Comparison of ENCODE assay signal across 20 cellular contexts in genomic region chr4:63869370-63869769, GRCh38.
DNase-seq lines count a peak whose midpoint lies in the region; ATAC-seq, FAIRE-seq and TF ChIP-seq lines count a peak whose summit lies in the region.
"Had no signal": no experiment of that assay in that cellular context is flagged by ENCODE, and none has a peak within 500 bp of the region (broad histone marks: within the 10 kb centered on the region; RNA-seq: fewer than 3 reads in every experiment).

No MANE protein-coding gene starts in this region.

- no peak overlapping the region for H3K4me2 ChIP-seq in A549
- no peak overlapping the region for H3K4me2 ChIP-seq in GM23338
- H3K4me2 ChIP-seq: BLaER1 had no signal

- no peak for FAIRE-seq in A549 (lab: Jason Lieb, UNC)
- FAIRE-seq: GM12891, GM18507 had no signal

- H3K79me2 ChIP-seq in GM23338 (replicated peaks; ENCODE audit: insufficient read depth): no peaks in the 10 kb centered on the region

- DNase-seq in A549 (ENCODE audit: low read depth in 1 of 2, low spot score in 1 of 2) (no peak), GM23338 (ENCODE audit: low spot score) (no peak), EL (no peak)
- no peak for DNase-seq in stimulated activated CD4-positive, alpha-beta T cell treated with anti-CD3 and anti-CD28 coated beads, Interleukin-12 subunit alpha, Interleukin-12 subunit beta, amount 100 ng/mL, for 4 hours
- DNase-seq: Caco-2; CD4-positive, CD25-positive, alpha-beta regulatory T cell; CD8-positive, alpha-beta T cell; DMS153; DND-41; GDM1; GOT3; H7; HCEC 1CT had no signal

- ATAC-seq in A549: no peak
- ATAC-seq in GM23338: no peak
- ATAC-seq in HG03442 (IDR thresholded peaks at IDR 0.05; ENCODE audit: unreplicated experiment): no peak
- ATAC-seq: CD8-positive, alpha-beta T cell had no signal

- H3K9me3 ChIP-seq in A549: no peaks in the 10 kb centered on the region
- H3K9me3 ChIP-seq: BLaER1, Caco-2 had no signal

- no peak for TF ChIP-seq RAD21 in A549 (conservative IDR thresholded peaks at IDR 0.05 in 1 of 2, IDR thresholded peaks at IDR 0.05 in 1 of 2)
- no peak for TF ChIP-seq RAD21 in Ishikawa (IDR thresholded peaks at IDR 0.05; ENCODE audit: low read depth)

- CTCF ChIA-PET in A549 (lab: Yijun Ruan, JAX): no interaction called here

- no peak for TF ChIP-seq EP300 in A549 (IDR thresholded peaks at IDR 0.05)
- no peak for TF ChIP-seq EP300 in Ishikawa (IDR thresholded peaks at IDR 0.05; ENCODE audit: borderline replicate concordance)

- 65% methylated on average over 2 of the region's 2 CpGs for WGBS in A549 (ENCODE audit: missing lambda C conversion rate)

- POLR2A ChIA-PET in A549 (lab: Yijun Ruan, JAX): no interaction called here

- H3K9me3 Mint-ChIP-seq in GM23338: no peaks in the 10 kb centered on the region

- no peak overlapping the region for H3K27ac Mint-ChIP-seq in GM23338
- H3K27ac Mint-ChIP-seq: B cell; CD4-positive, CD25-positive, alpha-beta regulatory T cell; CD8-positive, alpha-beta T cell had no signal

- H3K4me3 ChIP-seq in A549 (no peak overlapping the region), GM23338 (no peak overlapping the region)
- H3K4me3 ChIP-seq: BLaER1 had no signal

- H3K27me3 Mint-ChIP-seq in GM23338 (ENCODE audit: insufficient read depth, low read depth, poor library complexity): no peaks in the 10 kb centered on the region
- H3K27me3 Mint-ChIP-seq: B cell; CD4-positive, CD25-positive, alpha-beta regulatory T cell had no signal

- no peak overlapping the region for H2AFZ ChIP-seq in GM23338

- TF ChIP-seq CTCF in A549 (IDR thresholded peaks at IDR 0.05): no peak
- TF ChIP-seq CTCF in GM23338 (conservative IDR thresholded peaks at IDR 0.05; ENCODE audit: low read depth in 2 of 2): no peak

- no peaks in the 10 kb centered on the region for H3K9me2 ChIP-seq in GM23338 (ENCODE audit: insufficient read depth)

- no peaks in the 10 kb centered on the region for H3F3A ChIP-seq in GM23338 (replicated peaks; ENCODE audit: low read depth)

- no peak for TF ChIP-seq POLR2A in A549 (IDR thresholded peaks at IDR 0.05; ENCODE audit: low read length)

- H3K36me3 ChIP-seq in GM23338 (ENCODE audit: insufficient read depth): no peaks in the 10 kb centered on the region
- H3K36me3 ChIP-seq: BLaER1 had no signal

- H3K36me3 Mint-ChIP-seq in GM23338 (ENCODE audit: low read depth): no peaks in the 10 kb centered on the region
- H3K36me3 Mint-ChIP-seq: CD4-positive, CD25-positive, alpha-beta regulatory T cell; CD8-positive, alpha-beta T cell had no signal

- H3K27ac ChIP-seq in A549 (no peak overlapping the region), GM23338 (ENCODE audit: low read depth) (no peak overlapping the region)
- H3K27ac ChIP-seq: BLaER1, C4-2B had no signal

- no peaks in the 10 kb centered on the region for H4K20me1 ChIP-seq in GM23338 (replicated peaks; ENCODE audit: insufficient read depth)
- H4K20me1 ChIP-seq: BLaER1 had no signal

- H3K27me3 ChIP-seq in GM23338 (ENCODE audit: insufficient read depth): no peaks in the 10 kb centered on the region
- H3K27me3 ChIP-seq: BLaER1 had no signal

- peaks cover 7% of the 10 kb centered on the region for H3K4me1 Mint-ChIP-seq in GM23338
- H3K4me1 Mint-ChIP-seq: B cell; CD4-positive, CD25-positive, alpha-beta regulatory T cell had no signal

- H3K4me3 Mint-ChIP-seq in GM23338: no peak overlapping the region
- H3K4me3 Mint-ChIP-seq: B cell; CD4-positive, CD25-positive, alpha-beta regulatory T cell; CD8-positive, alpha-beta T cell had no signal

- H3K4me1 ChIP-seq in A549 (no peaks in the 10 kb centered on the region), GM23338 (ENCODE audit: insufficient read depth) (peaks cover 4% of the 10 kb centered on the region; the same call in 1 of the 2 replicates)
- H3K4me1 ChIP-seq: BLaER1, Caco-2 had no signal

TF ChIP-seq in A549, 52 proteins besides CTCF, POLR2A, EP300 and RAD21:
- TF ChIP-seq REST (IDR thresholded peaks at IDR 0.05) (peak; percentile 68; the same call in 1 of the 2 replicates), CBX2 (IDR thresholded peaks at IDR 0.05; ENCODE audit: borderline replicate concordance, low read depth) (no peak)

TF ChIP-seq in GM23338, 12 proteins besides CTCF, POLR2A, EP300 and RAD21 (continues in another document):
- TF ChIP-seq REST (IDR thresholded peaks at IDR 0.05; ENCODE audit: unreplicated experiment) (peak; percentile 50), ZNF114 (CRISPR knock-in tag; IDR thresholded peaks at IDR 0.05) (no peak), ZNF331 (CRISPR knock-in tag; IDR thresholded peaks at IDR 0.05; ENCODE audit: low read depth) (no peak), JUNB (IDR thresholded peaks at IDR 0.05; ENCODE audit: unreplicated experiment) (no peak), POLR2AphosphoS5 (IDR thresholded peaks at IDR 0.05; ENCODE audit: low read depth) (no peak), STAT1 (IDR thresholded peaks at IDR 0.05; ENCODE audit: unreplicated experiment) (no peak)

TF ChIP-seq in Ishikawa, 13 proteins besides CTCF, POLR2A, EP300 and RAD21:
- TF ChIP-seq REST (IDR thresholded peaks at IDR 0.05; ENCODE audit: low read depth) (peak; percentile 80), CEBPB (IDR thresholded peaks at IDR 0.05) (peak; percentile 84), ZBTB7A (IDR thresholded peaks at IDR 0.05; ENCODE audit: low read depth) (no peak)
